In genomic region chr3:98626151-98626550, GRCh38 we compare ENCODE assay signal across 10 cellular contexts.
"Had no signal": no experiment of that assay in that cellular context is flagged by ENCODE, and none has a peak within 500 bp of the region (broad histone marks: within the 10 kb centered on the region; RNA-seq: fewer than 3 reads in every experiment).

No MANE protein-coding gene starts in this region.

- H2AFZ ChIP-seq: GM23248 had no signal

- H3K4me3 Mint-ChIP-seq: H9, IgD-negative memory B cell had no signal

- DNase-seq: GM23248, H9, HCEC 1CT, Kasumi-1, KG1 had no signal

- H3K4me1 Mint-ChIP-seq: IgD-negative memory B cell had no signal

- H3K27ac Mint-ChIP-seq: H9, IgD-negative memory B cell had no signal

- FAIRE-seq: H1, H54, HepG2 had no signal

- H3K4me3 ChIP-seq: GM23248 had no signal

- ATAC-seq: HepG2 had no signal

- H3K9me3 Mint-ChIP-seq: H9 had no signal

- H3K9ac ChIP-seq: GM23248 had no signal

- H3K27ac ChIP-seq: GM23248, HL-60 had no signal
